In the genomic region with DNA sequence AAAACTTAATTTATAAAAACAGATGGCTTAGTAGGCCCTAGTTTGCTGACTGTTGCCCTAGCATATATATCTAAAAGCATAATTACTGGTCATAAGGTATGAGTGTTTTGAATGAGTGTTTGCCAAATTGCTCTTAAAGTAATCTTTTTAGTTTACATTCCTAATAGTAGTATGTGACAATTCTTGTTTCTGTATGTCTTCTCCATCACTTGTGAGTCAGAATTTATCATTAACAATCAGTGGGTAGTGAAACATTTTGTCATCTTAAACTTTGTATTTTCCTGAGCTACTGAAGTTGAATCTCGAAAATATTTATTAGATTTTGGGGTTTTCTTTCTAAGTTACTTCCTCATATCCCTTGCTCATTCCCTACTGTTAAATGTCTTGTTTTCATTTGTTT, we compare ENCODE assay signal across 1 cellular context.
TF ChIP-seq lines count a peak whose summit lies in the region.

No MANE protein-coding gene starts in this region.

TF ChIP-seq in SK-N-SH, 30 proteins besides CTCF, POLR2A, EP300 and RAD21:
- no peak for TF ChIP-seq GATA2 (CRISPR knock-in tag; IDR thresholded peaks at IDR 0.05)
- no peak for TF ChIP-seq FOXM1 (IDR thresholded peaks at IDR 0.05; ENCODE audit: low read depth)
- TF ChIP-seq, protein P1, sequence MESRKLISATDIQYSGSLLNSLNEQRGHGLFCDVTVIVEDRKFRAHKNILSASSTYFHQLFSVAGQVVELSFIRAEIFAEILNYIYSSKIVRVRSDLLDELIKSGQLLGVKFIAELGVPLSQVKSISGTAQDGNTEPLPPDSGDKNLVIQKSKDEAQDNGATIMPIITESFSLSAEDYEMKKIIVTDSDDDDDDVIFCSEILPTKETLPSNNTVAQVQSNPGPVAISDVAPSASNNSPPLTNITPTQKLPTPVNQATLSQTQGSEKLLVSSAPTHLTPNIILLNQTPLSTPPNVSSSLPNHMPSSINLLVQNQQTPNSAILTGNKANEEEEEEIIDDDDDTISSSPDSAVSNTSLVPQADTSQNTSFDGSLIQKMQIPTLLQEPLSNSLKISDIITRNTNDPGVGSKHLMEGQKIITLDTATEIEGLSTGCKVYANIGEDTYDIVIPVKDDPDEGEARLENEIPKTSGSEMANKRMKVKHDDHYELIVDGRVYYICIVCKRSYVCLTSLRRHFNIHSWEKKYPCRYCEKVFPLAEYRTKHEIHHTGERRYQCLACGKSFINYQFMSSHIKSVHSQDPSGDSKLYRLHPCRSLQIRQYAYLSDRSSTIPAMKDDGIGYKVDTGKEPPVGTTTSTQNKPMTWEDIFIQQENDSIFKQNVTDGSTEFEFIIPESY (IDR thresholded peaks at IDR 0.05; ENCODE audit: borderline replicate concordance, low read depth), result no peak
- TF ChIP-seq YY1 (IDR thresholded peaks at IDR 0.05; ENCODE audit: low read depth), result no peak
- no peak for TF ChIP-seq SIN3A (IDR thresholded peaks at IDR 0.05; ENCODE audit: borderline replicate concordance, low read depth, low read length)
- TF ChIP-seq CHD2 (IDR thresholded peaks at IDR 0.05; ENCODE audit: low read length, partially characterized antibody), result no peak
- TF ChIP-seq EZH2phosphoT487 (IDR thresholded peaks at IDR 0.05; ENCODE audit: borderline replicate concordance, low read depth), result no peak
- TF ChIP-seq JUND (IDR thresholded peaks at IDR 0.05), result no peak
- no peak for TF ChIP-seq ELF1 (IDR thresholded peaks at IDR 0.05)
- no peak for TF ChIP-seq MXI1 (IDR thresholded peaks at IDR 0.05; ENCODE audit: low read depth, low read length)
